ENCODE assay signal across 23 cellular contexts in genomic region chr6:128784266-128784665, GRCh38.
"Had no signal": no experiment of that assay in that cellular context is flagged by ENCODE, and none has a peak within 500 bp of the region (broad histone marks: within the 10 kb centered on the region; RNA-seq: fewer than 3 reads in every experiment).

No MANE protein-coding gene starts in this region.

- H3K27me3 ChIP-seq: brain microvascular endothelial cell, cardiac muscle cell, MG63 had no signal

- H3K4me1 Mint-ChIP-seq: activated CD4-positive, alpha-beta memory T cell treated with anti-CD3 and anti-CD28 coated beads, Interleukin-2, amount 10 ng/mL, durations not matched to agents 7 days and 5 days; activated CD4-positive, alpha-beta T cell treated with anti-CD3 and anti-CD28 coated beads for 36 hours; activated naive CD4-positive, alpha-beta T cell treated with anti-CD3 and anti-CD28 coated beads, Interleukin-2, amount 10 ng/mL, durations not matched to agents 7 days and 5 days; activated naive CD8-positive, alpha-beta T cell treated with anti-CD3 and anti-CD28 coated beads for 36 hours had no signal

- H3K36me3 Mint-ChIP-seq: activated naive CD4-positive, alpha-beta T cell treated with anti-CD3 and anti-CD28 coated beads, Interleukin-2, amount 10 ng/mL, durations not matched to agents 7 days and 5 days; activated naive CD8-positive, alpha-beta T cell treated with anti-CD3 and anti-CD28 coated beads for 36 hours had no signal

- H3K4me2 ChIP-seq: SK-N-SH had no signal

- DNase-seq: activated CD4-positive, alpha-beta memory T cell treated with anti-CD3 and anti-CD28 coated beads, Interleukin-2, amount 10 ng/mL, durations not matched to agents 7 days and 5 days; activated CD4-positive, alpha-beta T cell treated with anti-CD3 and anti-CD28 coated beads for 36 hours; activated CD4-positive, alpha-beta T cell treated with anti-CD3 and anti-CD28 coated beads, Interleukin-2, amount 50 U/mL, for 1 hour; activated gamma-delta T cell treated with Interleukin-2 at 50 U/mL for 16 hours; activated naive CD4-positive, alpha-beta T cell treated with anti-CD3 and anti-CD28 coated beads, Interleukin-2, amount 10 ng/mL, durations not matched to agents 7 days and 5 days; activated naive CD8-positive, alpha-beta T cell treated with anti-CD3 and anti-CD28 coated beads for 36 hours; activated T-cell treated with anti-CD3 and anti-CD28 coated beads, Interleukin-2, amount 50 U/mL, for 72 hours; brain microvascular endothelial cell; MG63; MV-4-11; NCI-H1105; NCI-H1436; NCI-H187 treated with DMSO at 0.1 percent for 48 hours; NCI-H345; NCI-H510A treated with DMSO at 0.1 percent for 48 hours; RPMI8226; SK-N-SH; T-helper 1 cell had no signal

- H3K4me3 Mint-ChIP-seq: activated CD4-positive, alpha-beta memory T cell treated with anti-CD3 and anti-CD28 coated beads, Interleukin-2, amount 10 ng/mL, durations not matched to agents 7 days and 5 days; activated CD4-positive, alpha-beta T cell treated with anti-CD3 and anti-CD28 coated beads for 36 hours; activated naive CD4-positive, alpha-beta T cell treated with anti-CD3 and anti-CD28 coated beads, Interleukin-2, amount 10 ng/mL, durations not matched to agents 7 days and 5 days; activated naive CD8-positive, alpha-beta T cell treated with anti-CD3 and anti-CD28 coated beads for 36 hours; activated T-cell treated with anti-CD3 and anti-CD28 coated beads, Interleukin-2, amount 50 U/mL, for 72 hours had no signal

- ATAC-seq: activated CD4-positive, alpha-beta T cell treated with anti-CD3 and anti-CD28 coated beads for 36 hours; activated T-cell treated with anti-CD3 and anti-CD28 coated beads, Interleukin-2, amount 50 U/mL, for 72 hours; Panc1; Right ventricle myocardium inferior had no signal

- H3K27ac Mint-ChIP-seq: activated CD4-positive, alpha-beta memory T cell treated with anti-CD3 and anti-CD28 coated beads, Interleukin-2, amount 10 ng/mL, durations not matched to agents 7 days and 5 days; activated CD4-positive, alpha-beta T cell treated with anti-CD3 and anti-CD28 coated beads for 36 hours; activated naive CD4-positive, alpha-beta T cell treated with anti-CD3 and anti-CD28 coated beads, Interleukin-2, amount 10 ng/mL, durations not matched to agents 7 days and 5 days; activated naive CD8-positive, alpha-beta T cell treated with anti-CD3 and anti-CD28 coated beads for 36 hours; activated T-cell treated with anti-CD3 and anti-CD28 coated beads, Interleukin-2, amount 50 U/mL, for 72 hours; activated T-helper 2 cell treated with anti-CD3 and anti-CD28 coated beads, Interferon-gamma antibody, Interleukin-2, Interleukin-4, amounts not matched to agents 10 μg/mL and 5 μg/mL and 100 μg/mL, durations not matched to agents 14 hours and 24 hours and 36 hours had no signal

- H3K4me3 ChIP-seq: cardiac muscle cell, MG63 had no signal

- H3K9me3 ChIP-seq: MG63, SK-N-SH had no signal

- H3K9ac ChIP-seq: SK-N-SH had no signal

- H3K9me3 Mint-ChIP-seq: activated naive CD4-positive, alpha-beta T cell treated with anti-CD3 and anti-CD28 coated beads, Interleukin-2, amount 10 ng/mL, durations not matched to agents 7 days and 5 days; activated T-helper 2 cell treated with anti-CD3 and anti-CD28 coated beads, Interferon-gamma antibody, Interleukin-2, Interleukin-4, amounts not matched to agents 10 μg/mL and 5 μg/mL and 100 μg/mL, durations not matched to agents 14 hours and 24 hours and 36 hours had no signal

- H3K36me3 ChIP-seq: brain microvascular endothelial cell, cardiac muscle cell, MG63 had no signal

- H3K27me3 Mint-ChIP-seq: activated CD4-positive, alpha-beta memory T cell treated with anti-CD3 and anti-CD28 coated beads, Interleukin-2, amount 10 ng/mL, durations not matched to agents 7 days and 5 days; activated naive CD4-positive, alpha-beta T cell treated with anti-CD3 and anti-CD28 coated beads, Interleukin-2, amount 10 ng/mL, durations not matched to agents 7 days and 5 days had no signal

- H3K27ac ChIP-seq: brain microvascular endothelial cell, cardiac muscle cell, VCaP had no signal
